In the genomic region with DNA sequence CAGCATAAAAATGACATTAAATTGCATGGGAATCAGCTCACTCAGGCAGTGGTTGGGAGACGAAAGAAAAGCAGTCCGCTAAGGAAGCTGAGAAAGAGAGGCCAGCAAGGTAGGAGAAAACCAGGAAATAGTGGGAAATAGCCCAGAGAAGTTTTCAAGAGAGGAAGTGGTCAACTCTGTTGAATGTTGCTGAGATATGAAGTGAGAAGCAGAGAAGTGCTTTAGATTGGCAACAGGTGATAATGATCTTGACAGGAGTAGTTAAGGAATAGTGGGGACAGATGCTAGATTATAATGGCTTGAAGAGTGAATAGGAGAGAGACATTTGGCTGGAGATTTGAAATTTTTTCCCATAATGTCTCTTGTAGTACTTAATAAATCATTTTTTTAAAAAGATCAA, we compare ENCODE assay signal across 16 cellular contexts. TPM values are rescaled to one million over a fixed set of nuclear protein-coding genes. Genes with fewer than 3 reads are reported as not detected.
DNase-seq lines count a peak whose midpoint lies in the region; ATAC-seq and TF ChIP-seq lines count a peak whose summit lies in the region.
"Had no signal": no experiment of that assay in that cellular context is flagged by ENCODE, and none has a peak within 500 bp of the region (broad histone marks: within the 10 kb centered on the region; RNA-seq: fewer than 3 reads in every experiment).

No MANE protein-coding gene starts in this region.

- POLR2A ChIA-PET in activated CD8-positive, alpha-beta T cell treated with anti-CD3 and anti-CD28 coated beads, Interleukin-2, amount 10 ng/mL, durations not matched to agents 7 days and 5 days (lab: Charles Lee): interaction anchor here (0.8 kb wide), 1 partner anchor 283 kb away, joined by 3 read pairs; no protein-coding TSS in a partner anchor

- no peak for TF ChIP-seq CTCF in mucosa of descending colon (IDR thresholded peaks at IDR 0.05)

- ATAC-seq in activated CD8-positive, alpha-beta T cell treated with anti-CD3 and anti-CD28 coated beads, Interleukin-2, amount 10 ng/mL, durations not matched to agents 7 days and 5 days: no peak
- ATAC-seq in naive B cell (ENCODE audit: low read depth in 2 of 2) (no peak), mucosa of descending colon (no peak), GM21723 (IDR thresholded peaks at IDR 0.05; ENCODE audit: unreplicated experiment) (no peak), HG03571 (IDR thresholded peaks at IDR 0.05; ENCODE audit: unreplicated experiment) (no peak)
- ATAC-seq: right cardiac atrium had no signal

- H3K9me3 ChIP-seq in mucosa of descending colon: no peaks in the 10 kb centered on the region
- H3K9me3 ChIP-seq: SJSA1 had no signal

- H3K27ac Mint-ChIP-seq in IgD-negative memory B cell (peak overlapping the region in 2 of 3 donors; percentile 80 to 84), naive B cell (peak overlapping the region; percentile 8 to 72 (median 41))
- peak overlapping the region; percentile 35 for H3K27ac Mint-ChIP-seq in activated CD8-positive, alpha-beta T cell treated with anti-CD3 and anti-CD28 coated beads, Interleukin-2, amount 10 ng/mL, durations not matched to agents 7 days and 5 days

- no peaks in the 10 kb centered on the region for H3K4me1 ChIP-seq in mucosa of descending colon (ENCODE audit: low read depth)
- H3K4me1 ChIP-seq: SJSA1 had no signal

- no peaks in the 10 kb centered on the region for H3K9me3 Mint-ChIP-seq in IgD-negative memory B cell
- peaks cover 17% of the 10 kb centered on the region for H3K9me3 Mint-ChIP-seq in activated CD8-positive, alpha-beta T cell treated with anti-CD3 and anti-CD28 coated beads, Interleukin-2, amount 10 ng/mL, durations not matched to agents 7 days and 5 days (ENCODE audit: insufficient read depth)
- peaks cover 0 to 5% (median 0%) of the 10 kb centered on the region in 7 donors for H3K9me3 Mint-ChIP-seq in naive B cell

- H3K4me3 ChIP-seq in mucosa of descending colon: no peak overlapping the region
- H3K4me3 ChIP-seq: hepatocyte, SJSA1 had no signal

- DNase-seq in SKM-1 (lab: John Stamatoyannopoulos, UW; ENCODE audit: unreplicated experiment) (peak; percentile 19), SKM-1 treated with dmso at 0.1 percent for 144 hours (lab: John Stamatoyannopoulos, UW; ENCODE audit: unreplicated experiment) (no peak), naive B cell (no peak), mucosa of descending colon (no peak)
- DNase-seq in activated CD8-positive, alpha-beta T cell treated with anti-CD3 and anti-CD28 coated beads, Interleukin-2, amount 10 ng/mL, durations not matched to agents 7 days and 5 days: no peak
- DNase-seq: activated gamma-delta T cell treated with Interleukin-2 at 50 U/mL for 16 hours, DND-41, mesenchymal stem cell, MM.1S, NCI-H526, right cardiac atrium had no signal

- CTCF ChIA-PET in activated CD8-positive, alpha-beta T cell treated with anti-CD3 and anti-CD28 coated beads, Interleukin-2, amount 10 ng/mL, durations not matched to agents 7 days and 5 days (lab: Charles Lee): interaction anchor here (1.6 kb wide), 1 partner anchor 24 kb away, joined by 3 read pairs; no protein-coding TSS in a partner anchor

- H3K4me1 Mint-ChIP-seq in IgD-negative memory B cell (peaks cover 16 to 21% (median 20%) of the 10 kb centered on the region in 3 donors), naive B cell (peaks cover 21 to 28% (median 22%) of the 10 kb centered on the region in 3 donors)
- peaks cover 23% of the 10 kb centered on the region for H3K4me1 Mint-ChIP-seq in activated CD8-positive, alpha-beta T cell treated with anti-CD3 and anti-CD28 coated beads, Interleukin-2, amount 10 ng/mL, durations not matched to agents 7 days and 5 days (ENCODE audit: low read depth)

- H3K4me3 Mint-ChIP-seq in IgD-negative memory B cell (no peak overlapping the region), naive B cell (no peak overlapping the region)
- H3K4me3 Mint-ChIP-seq in activated CD8-positive, alpha-beta T cell treated with anti-CD3 and anti-CD28 coated beads, Interleukin-2, amount 10 ng/mL, durations not matched to agents 7 days and 5 days: no peak overlapping the region

- H3K36me3 Mint-ChIP-seq in IgD-negative memory B cell (peaks cover 8% of the 10 kb centered on the region), naive B cell (peaks cover 6 to 8% of the 10 kb centered on the region in 2 donors)
- H3K36me3 Mint-ChIP-seq in activated CD8-positive, alpha-beta T cell treated with anti-CD3 and anti-CD28 coated beads, Interleukin-2, amount 10 ng/mL, durations not matched to agents 7 days and 5 days (ENCODE audit: low read depth): peaks cover 67% of the 10 kb centered on the region

- H3K27me3 Mint-ChIP-seq in IgD-negative memory B cell (no peaks in the 10 kb centered on the region), naive B cell (no peaks in the 10 kb centered on the region)
- H3K27me3 Mint-ChIP-seq in activated CD8-positive, alpha-beta T cell treated with anti-CD3 and anti-CD28 coated beads, Interleukin-2, amount 10 ng/mL, durations not matched to agents 7 days and 5 days (ENCODE audit: low read depth): no peaks in the 10 kb centered on the region

- H3K36me3 ChIP-seq in mucosa of descending colon (ENCODE audit: low read depth): no peaks in the 10 kb centered on the region

- intact Hi-C loops in mucosa of descending colon (cut with DNase I, micrococcal nuclease): no loop called here

RNA-seq across cellular contexts. Expression of a gene that starts 30.8 kb away (rescaled TPM):
- polyA plus RNA-seq in IgD-negative memory B cell: 30.4 TPM
- total RNA-seq in activated CD8-positive, alpha-beta T cell treated with anti-CD3 and anti-CD28 coated beads, Interleukin-2, amount 10 ng/mL, durations not matched to agents 7 days and 5 days: 10 to 100 TPM; 80.8 to 84.3 TPM
- polyA plus RNA-seq in naive B cell (ENCODE audit: low read depth in 6 of 6): 10 to 100 TPM in 5 of 6 donors, 1 to 10 TPM in 1; 7.5 to 43.2 (median 20.5) TPM
- 10 to 100 TPM in 1 of 3 donors, 1 to 10 TPM in 2; 9.6 to 12.4 (median 9.7) TPM for total RNA-seq in mucosa of descending colon

RNA-seq across cellular contexts. Expression of a gene that starts 55.5 kb away (rescaled TPM):
- polyA plus RNA-seq in IgD-negative memory B cell: 0.99 TPM
- total RNA-seq in activated CD8-positive, alpha-beta T cell treated with anti-CD3 and anti-CD28 coated beads, Interleukin-2, amount 10 ng/mL, durations not matched to agents 7 days and 5 days: 1 to 10 TPM; 1.3 to 2.3 TPM
- polyA plus RNA-seq in naive B cell (ENCODE audit: low read depth in 6 of 6): 1 to 10 TPM in 2 of 6 donors, under 1 TPM in 3, not detected in 1; 0.47 to 1.7 (median 0.74) TPM
- total RNA-seq in mucosa of descending colon: 1 to 10 TPM in 2 of 3 donors, under 1 TPM in 1; 0.58 to 3.8 (median 1.3) TPM

Comparison
In these comparisons a context has a peak if more than half of its experiments do, and no peak if none do; other contexts are left out.
1. RNA of a gene that starts 30.8 kb away (total RNA-seq): 80.8 to 84.3 TPM in activated CD8-positive, alpha-beta T cell treated with anti-CD3 and anti-CD28 coated beads, Interleukin-2, amount 10 ng/mL, durations not matched to agents 7 days and 5 days; 9.6 to 12.4 TPM in mucosa of descending colon; every median in the first group is over 4 times any median in the second.
2. Peak in every context shown above with its lines, with median percentiles within 50 percentile points of each other: H3K27ac Mint-ChIP-seq.